Comparison of ENCODE assay signal across 21 cellular contexts in genomic region chr11:27563201-27563600, GRCh38. TPM values are rescaled to one million over a fixed set of nuclear protein-coding genes. Genes with fewer than 3 reads are reported as not detected.
DNase-seq lines count a peak whose midpoint lies in the region; ATAC-seq and TF ChIP-seq lines count a peak whose summit lies in the region.
"Had no signal": no experiment of that assay in that cellular context is flagged by ENCODE, and none has a peak within 500 bp of the region (broad histone marks: within the 10 kb centered on the region; RNA-seq: fewer than 3 reads in every experiment).

No MANE protein-coding gene starts in this region.

- H3K27ac ChIP-seq in SK-N-SH (ENCODE audit: low read depth in 2 of 2, low read length in 1 of 2), result peak overlapping the region in 1 of 2 experiments; percentile 60; a peak in 2 of 4 replicates
- H3K27ac ChIP-seq: BLaER1, colonic mucosa, gastroesophageal sphincter, pancreas, sigmoid colon had no signal

- CTCF ChIA-PET in SK-N-SH (lab: Yijun Ruan, JAX), result no interaction called here

- POLR2A ChIA-PET in SK-N-SH (lab: Yijun Ruan, JAX), result no interaction called here

- H3F3A ChIP-seq in SK-N-SH (replicated peaks; ENCODE audit: insufficient read depth), result peaks cover 6% of the 10 kb centered on the region

- H3K4me2 ChIP-seq in SK-N-SH, result 0 out of 2 replicates have a peak overlapping the region, but pooled peaks have one; percentile 23
- H3K4me2 ChIP-seq: BLaER1 had no signal

- no peaks in the 10 kb centered on the region for H3K4me1 ChIP-seq in SK-N-SH (ENCODE audit: control insufficient read depth in 1 of 2, insufficient read depth in 2 of 2, low read depth in 1 of 2, low read length in 1 of 2)
- H3K4me1 ChIP-seq: BLaER1, colonic mucosa, gastroesophageal sphincter, pancreas, sigmoid colon had no signal

- no peaks in the 10 kb centered on the region for H3K9me3 ChIP-seq in SK-N-SH
- H3K9me3 ChIP-seq: BLaER1, colonic mucosa, gastroesophageal sphincter, pancreas, sigmoid colon had no signal

- H3K4me3 ChIP-seq in SK-N-SH (ENCODE audit: low read depth in 2 of 2, low read length in 1 of 2) (no peak overlapping the region), fibroblast of mammary gland (ENCODE audit: control insufficient read depth, low read depth, low read length) (no peak overlapping the region)
- H3K4me3 ChIP-seq: BLaER1, colonic mucosa, gastroesophageal sphincter, pancreas, sigmoid colon had no signal

- no peaks in the 10 kb centered on the region for H3K9me2 ChIP-seq in SK-N-SH

- DNase-seq in HCEC 1CT (peak; percentile 54), SK-N-SH (no peak), fibroblast of mammary gland (ENCODE audit: low read depth) (peak; percentile 21), stromal cell of bone marrow (ENCODE audit: low read depth) (peak; percentile 21), HPDE6-E6E7 (ENCODE audit: extremely low spot score) (no peak), H4 (ENCODE audit: low spot score) (no peak)
- DNase-seq: activated CD4-positive, alpha-beta T cell treated with anti-CD3 and anti-CD28 coated beads, Interleukin-2, amount 10 ng/mL, durations not matched to agents 7 days and 5 days; activated CD8-positive, alpha-beta memory T cell treated with anti-CD3 and anti-CD28 coated beads, Interleukin-2, amount 50 U/mL, for 48 hours; activated effector memory CD4-positive, alpha-beta T cell treated with anti-CD3 and anti-CD28 coated beads, Interleukin-2, amount 50 U/mL, for 16 hours; colonic mucosa; left cardiac atrium; mesendoderm; naive thymus-derived CD8-positive, alpha-beta T cell; NCI-H187; pancreas; sigmoid colon; stimulated activated naive CD8-positive, alpha-beta T cell treated with anti-CD3 and anti-CD28 coated beads, Interleukin-15, Interleukin-2, amounts not matched to agents 100 U/mL and 50 U/mL, for 24 hours; trophoblast cell had no signal

- no peak for TF ChIP-seq RAD21 in SK-N-SH (IDR thresholded peaks at IDR 0.05; ENCODE audit: low read length)

- no peaks in the 10 kb centered on the region for H4K20me1 ChIP-seq in SK-N-SH (ENCODE audit: insufficient read depth)
- H4K20me1 ChIP-seq: BLaER1 had no signal

- no peaks in the 10 kb centered on the region for H3K36me3 ChIP-seq in SK-N-SH (replicated peaks in 1 of 2; ENCODE audit: control insufficient read depth in 1 of 2, insufficient read depth in 2 of 2, low read length in 1 of 2)
- H3K36me3 ChIP-seq: BLaER1, colonic mucosa, gastroesophageal sphincter, pancreas, sigmoid colon had no signal

- H3K79me2 ChIP-seq in SK-N-SH (ENCODE audit: insufficient read depth), result no peaks in the 10 kb centered on the region

- ATAC-seq in GM19351 (IDR thresholded peaks at IDR 0.05; ENCODE audit: unreplicated experiment), result no peak
- ATAC-seq: gastroesophageal sphincter; left cardiac atrium; naive thymus-derived CD8-positive, alpha-beta T cell; pancreas; stimulated activated naive CD8-positive, alpha-beta T cell treated with anti-CD3 and anti-CD28 coated beads, Interleukin-15, Interleukin-2, amounts not matched to agents 100 U/mL and 50 U/mL, for 24 hours had no signal

- TF ChIP-seq CTCF in SK-N-SH (IDR thresholded peaks at IDR 0.05) (no peak), fibroblast of mammary gland (conservative IDR thresholded peaks at IDR 0.05; ENCODE audit: control insufficient read depth, insufficient read depth, low read depth, low read length) (no peak)

- H3K9ac ChIP-seq in SK-N-SH, result no peak overlapping the region; the same call in 1 of the 2 replicates
- H3K9ac ChIP-seq: BLaER1 had no signal

- TF ChIP-seq EP300 in SK-N-SH (IDR thresholded peaks at IDR 0.05; ENCODE audit: borderline replicate concordance in 1 of 2, low read depth in 1 of 2, low read length in 1 of 2), result no peak

- peak overlapping the region; percentile 64; the same call in 1 of the 2 replicates for H2AFZ ChIP-seq in SK-N-SH (ENCODE audit: low read depth)

- H3K27me3 ChIP-seq in SK-N-SH (ENCODE audit: insufficient read depth), result no peaks in the 10 kb centered on the region
- H3K27me3 ChIP-seq: BLaER1, colonic mucosa, gastroesophageal sphincter, pancreas, sigmoid colon had no signal

TF ChIP-seq in SK-N-SH, 30 proteins besides CTCF, POLR2A, EP300 and RAD21:
- TF ChIP-seq MEF2A (IDR thresholded peaks at IDR 0.05; ENCODE audit: borderline replicate concordance, low read depth) (no peak), RCOR1 (IDR thresholded peaks at IDR 0.05; ENCODE audit: low read length) (no peak), IRF3 (IDR thresholded peaks at IDR 0.05; ENCODE audit: low read depth, low read length) (no peak), TEAD4 (IDR thresholded peaks at IDR 0.05; ENCODE audit: borderline replicate concordance, insufficient read depth) (no peak), MXI1 (IDR thresholded peaks at IDR 0.05; ENCODE audit: low read depth, low read length) (no peak), JUND (IDR thresholded peaks at IDR 0.05) (peak; percentile 18; the same call in 1 of the 2 replicates), NRF1 (IDR thresholded peaks at IDR 0.05; ENCODE audit: low read depth, low read length) (no peak), REST (IDR thresholded peaks at IDR 0.05; ENCODE audit: low read depth, low read length) (no peak), TCF12 (IDR thresholded peaks at IDR 0.05) (peak; percentile 33)
- TF ChIP-seq, protein P1, sequence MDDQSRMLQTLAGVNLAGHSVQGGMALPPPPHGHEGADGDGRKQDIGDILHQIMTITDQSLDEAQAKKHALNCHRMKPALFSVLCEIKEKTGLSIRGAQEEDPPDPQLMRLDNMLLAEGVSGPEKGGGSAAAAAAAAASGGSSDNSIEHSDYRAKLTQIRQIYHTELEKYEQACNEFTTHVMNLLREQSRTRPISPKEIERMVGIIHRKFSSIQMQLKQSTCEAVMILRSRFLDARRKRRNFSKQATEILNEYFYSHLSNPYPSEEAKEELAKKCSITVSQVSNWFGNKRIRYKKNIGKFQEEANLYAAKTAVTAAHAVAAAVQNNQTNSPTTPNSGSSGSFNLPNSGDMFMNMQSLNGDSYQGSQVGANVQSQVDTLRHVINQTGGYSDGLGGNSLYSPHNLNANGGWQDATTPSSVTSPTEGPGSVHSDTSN (IDR thresholded peaks at IDR 0.05), result peak; percentile 20; the same call in 1 of the 2 replicates
- TF ChIP-seq, protein P2, sequence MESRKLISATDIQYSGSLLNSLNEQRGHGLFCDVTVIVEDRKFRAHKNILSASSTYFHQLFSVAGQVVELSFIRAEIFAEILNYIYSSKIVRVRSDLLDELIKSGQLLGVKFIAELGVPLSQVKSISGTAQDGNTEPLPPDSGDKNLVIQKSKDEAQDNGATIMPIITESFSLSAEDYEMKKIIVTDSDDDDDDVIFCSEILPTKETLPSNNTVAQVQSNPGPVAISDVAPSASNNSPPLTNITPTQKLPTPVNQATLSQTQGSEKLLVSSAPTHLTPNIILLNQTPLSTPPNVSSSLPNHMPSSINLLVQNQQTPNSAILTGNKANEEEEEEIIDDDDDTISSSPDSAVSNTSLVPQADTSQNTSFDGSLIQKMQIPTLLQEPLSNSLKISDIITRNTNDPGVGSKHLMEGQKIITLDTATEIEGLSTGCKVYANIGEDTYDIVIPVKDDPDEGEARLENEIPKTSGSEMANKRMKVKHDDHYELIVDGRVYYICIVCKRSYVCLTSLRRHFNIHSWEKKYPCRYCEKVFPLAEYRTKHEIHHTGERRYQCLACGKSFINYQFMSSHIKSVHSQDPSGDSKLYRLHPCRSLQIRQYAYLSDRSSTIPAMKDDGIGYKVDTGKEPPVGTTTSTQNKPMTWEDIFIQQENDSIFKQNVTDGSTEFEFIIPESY (IDR thresholded peaks at IDR 0.05; ENCODE audit: borderline replicate concordance, low read depth), result no peak
TF ChIP-seq in SK-N-SH: peak in this region for 3.

RNA-seq across cellular contexts. Expression of gene LIN7C, which starts 56.6 kb away (rescaled TPM):
- 7.3 and 11.0 TPM in 2 replicates for polyA plus RNA-seq in SK-N-SH (2012; rRNA removed)
- 13.7 and 16.3 TPM in 2 replicates for polyA plus RNA-seq in SK-N-SH (2012; cell fraction: cytosol; rRNA removed)
- 3.9 and 6.7 TPM in 2 replicates for polyA plus RNA-seq in SK-N-SH (2012; cell fraction: nucleus; rRNA removed)
- total RNA-seq in H4 (2014; rRNA removed; shearing (Covaris generic)), result 41.6 and 63.4 TPM in 2 replicates

Comparison
In these comparisons a context has a peak if more than half of its experiments do, and no peak if none do; other contexts are left out.
1. DNase-seq: peak in HCEC 1CT (single experiment), fibroblast of mammary gland (single experiment) and stromal cell of bone marrow (single experiment); none in SK-N-SH (single experiment), HPDE6-E6E7 (single experiment) and H4 (single experiment).